ENCODE assay signal across 1 cellular context in the genomic region with DNA sequence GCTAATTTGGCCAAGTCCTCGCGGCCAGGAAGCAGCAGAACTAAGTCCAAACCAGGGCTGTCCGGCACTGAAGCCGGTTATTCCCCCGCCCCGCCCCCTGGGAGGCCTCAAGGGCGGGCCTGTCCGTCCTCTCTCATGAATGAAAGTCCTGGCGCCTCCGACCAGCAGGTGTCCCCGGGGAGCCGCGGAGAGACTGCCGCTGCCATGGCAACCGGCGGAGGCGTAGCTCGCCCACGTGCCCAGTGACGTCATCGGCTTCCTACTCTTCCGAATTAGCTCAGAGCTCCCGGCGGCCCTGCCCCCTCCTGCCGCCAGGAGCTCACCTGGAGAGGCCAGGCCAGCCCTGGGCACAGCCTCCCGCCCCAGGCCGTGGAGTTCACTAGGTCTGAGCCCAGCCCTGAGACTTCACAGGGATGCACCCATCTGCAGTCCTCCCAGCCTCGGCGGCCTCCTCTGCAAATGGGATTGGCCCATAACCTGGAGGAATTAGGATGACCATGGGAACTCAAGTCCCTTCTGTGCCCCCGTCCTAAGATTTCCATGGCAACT.
A peak's percentile ranks its signal among the peaks of the same experiment; 100 is the strongest.
TF ChIP-seq lines count a peak whose summit lies in the region.

No MANE protein-coding gene starts in this region.

TF ChIP-seq in SK-N-SH treated with all-trans-retinoic acid at 6 μM for 48 hours, 23 proteins besides CTCF, POLR2A, EP300 and RAD21 (continued from another document):
- TF ChIP-seq, protein P1, sequence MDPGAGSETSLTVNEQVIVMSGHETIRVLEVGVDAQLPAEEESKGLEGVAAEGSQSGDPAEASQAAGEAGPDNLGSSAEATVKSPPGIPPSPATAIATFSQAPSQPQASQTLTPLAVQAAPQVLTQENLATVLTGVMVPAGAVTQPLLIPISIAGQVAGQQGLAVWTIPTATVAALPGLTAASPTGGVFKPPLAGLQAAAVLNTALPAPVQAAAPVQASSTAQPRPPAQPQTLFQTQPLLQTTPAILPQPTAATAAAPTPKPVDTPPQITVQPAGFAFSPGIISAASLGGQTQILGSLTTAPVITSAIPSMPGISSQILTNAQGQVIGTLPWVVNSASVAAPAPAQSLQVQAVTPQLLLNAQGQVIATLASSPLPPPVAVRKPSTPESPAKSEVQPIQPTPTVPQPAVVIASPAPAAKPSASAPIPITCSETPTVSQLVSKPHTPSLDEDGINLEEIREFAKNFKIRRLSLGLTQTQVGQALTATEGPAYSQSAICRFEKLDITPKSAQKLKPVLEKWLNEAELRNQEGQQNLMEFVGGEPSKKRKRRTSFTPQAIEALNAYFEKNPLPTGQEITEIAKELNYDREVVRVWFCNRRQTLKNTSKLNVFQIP (CRISPR knock-in tag; IDR thresholded peaks at IDR 0.05; ENCODE audit: borderline replicate concordance, low read depth) = no peak
- no peak for TF ChIP-seq ZNF8 (CRISPR knock-in tag; IDR thresholded peaks at IDR 0.05)
- no peak for TF ChIP-seq OSR1 (CRISPR knock-in tag; IDR thresholded peaks at IDR 0.05)
- TF ChIP-seq ZC3H10 (CRISPR knock-in tag; IDR thresholded peaks at IDR 0.05) = 0 out of 2 replicates have a peak, but pooled peaks have one; percentile 27
- TF ChIP-seq ZFP3 (CRISPR knock-in tag; IDR thresholded peaks at IDR 0.05) = peak; percentile 68
- no peak for TF ChIP-seq GLIS3 (CRISPR knock-in tag; IDR thresholded peaks at IDR 0.05)
- TF ChIP-seq CSDC2 (CRISPR knock-in tag; IDR thresholded peaks at IDR 0.05) = peak; percentile 70
- TF ChIP-seq ISL1 (CRISPR knock-in tag; IDR thresholded peaks at IDR 0.05) = no peak
- peak; percentile 92; the same call in 1 of the 2 replicates for TF ChIP-seq ZNF565 (CRISPR knock-in tag; conservative IDR thresholded peaks at IDR 0.05; ENCODE audit: low read depth)
- peak; percentile 84; the same call in 1 of the 2 replicates for TF ChIP-seq PPARA (CRISPR knock-in tag; IDR thresholded peaks at IDR 0.05; ENCODE audit: borderline replicate concordance)
- TF ChIP-seq, protein P2, sequence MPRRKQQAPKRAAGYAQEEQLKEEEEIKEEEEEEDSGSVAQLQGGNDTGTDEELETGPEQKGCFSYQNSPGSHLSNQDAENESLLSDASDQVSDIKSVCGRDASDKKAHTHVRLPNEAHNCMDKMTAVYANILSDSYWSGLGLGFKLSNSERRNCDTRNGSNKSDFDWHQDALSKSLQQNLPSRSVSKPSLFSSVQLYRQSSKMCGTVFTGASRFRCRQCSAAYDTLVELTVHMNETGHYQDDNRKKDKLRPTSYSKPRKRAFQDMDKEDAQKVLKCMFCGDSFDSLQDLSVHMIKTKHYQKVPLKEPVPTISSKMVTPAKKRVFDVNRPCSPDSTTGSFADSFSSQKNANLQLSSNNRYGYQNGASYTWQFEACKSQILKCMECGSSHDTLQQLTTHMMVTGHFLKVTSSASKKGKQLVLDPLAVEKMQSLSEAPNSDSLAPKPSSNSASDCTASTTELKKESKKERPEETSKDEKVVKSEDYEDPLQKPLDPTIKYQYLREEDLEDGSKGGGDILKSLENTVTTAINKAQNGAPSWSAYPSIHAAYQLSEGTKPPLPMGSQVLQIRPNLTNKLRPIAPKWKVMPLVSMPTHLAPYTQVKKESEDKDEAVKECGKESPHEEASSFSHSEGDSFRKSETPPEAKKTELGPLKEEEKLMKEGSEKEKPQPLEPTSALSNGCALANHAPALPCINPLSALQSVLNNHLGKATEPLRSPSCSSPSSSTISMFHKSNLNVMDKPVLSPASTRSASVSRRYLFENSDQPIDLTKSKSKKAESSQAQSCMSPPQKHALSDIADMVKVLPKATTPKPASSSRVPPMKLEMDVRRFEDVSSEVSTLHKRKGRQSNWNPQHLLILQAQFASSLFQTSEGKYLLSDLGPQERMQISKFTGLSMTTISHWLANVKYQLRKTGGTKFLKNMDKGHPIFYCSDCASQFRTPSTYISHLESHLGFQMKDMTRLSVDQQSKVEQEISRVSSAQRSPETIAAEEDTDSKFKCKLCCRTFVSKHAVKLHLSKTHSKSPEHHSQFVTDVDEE (CRISPR knock-in tag; IDR thresholded peaks at IDR 0.05) = 0 out of 2 replicates have a peak, but pooled peaks have one; percentile 47
- peak; percentile 81 for TF ChIP-seq SNAI2 (CRISPR knock-in tag; IDR thresholded peaks at IDR 0.05)
- no peak for TF ChIP-seq RARB (CRISPR knock-in tag; IDR thresholded peaks at IDR 0.05)
